ENCODE assay signal across 27 cellular contexts in genomic region chr11:11446967-11447366, GRCh38.
A peak's percentile ranks its signal among the peaks of the same experiment; 100 is the strongest.
DNase-seq lines count a peak whose midpoint lies in the region; ATAC-seq, FAIRE-seq and TF ChIP-seq lines count a peak whose summit lies in the region.
"Had no signal": no experiment of that assay in that cellular context is flagged by ENCODE, and none has a peak within 500 bp of the region (broad histone marks: within the 10 kb centered on the region; RNA-seq: fewer than 3 reads in every experiment).

No MANE protein-coding gene starts in this region.

- H3K9me1 ChIP-seq in IMR-90 (ENCODE audit: insufficient read depth, low read length): peaks cover 17% of the 10 kb centered on the region

- no peak overlapping the region for H3K18ac ChIP-seq in IMR-90 (ENCODE audit: low read depth, low read length)

- no peaks in the 10 kb centered on the region for H3K79me2 ChIP-seq in SK-N-SH (ENCODE audit: insufficient read depth)

- no peak overlapping the region for H2AK5ac ChIP-seq in IMR-90 (ENCODE audit: low read depth, low read length)

- H3K4me2 ChIP-seq in IMR-90 (ENCODE audit: low read depth, low read length) (no peak overlapping the region), SK-N-SH (no peak overlapping the region)
- H3K4me2 ChIP-seq: A549; BLaER1 treated with 17β-estradiol and CSF1 and Interleukin-3, amounts not matched to agents 10 nM and 100 nM had no signal

- no peak overlapping the region for H3K56ac ChIP-seq in IMR-90 (ENCODE audit: extremely low read depth, insufficient read depth, low read length)

- peak overlapping the region; percentile 1; the same call in 1 of the 2 replicates for H4K91ac ChIP-seq in IMR-90 (ENCODE audit: insufficient read depth, low read depth, low read length)

- no peak overlapping the region for H2BK20ac ChIP-seq in IMR-90 (ENCODE audit: low read depth, low read length)

- in situ Hi-C loops in IMR-90 (cut with MboI; ENCODE audit: low sequenced_read_pairs): no loop called here

- H3K27ac Mint-ChIP-seq in nephron: peak overlapping the region in 2 of 3 experiments; percentile 3 to 18
- H3K27ac Mint-ChIP-seq: CD4-positive, alpha-beta memory T cell; T-helper 1 cell treated with Interleukin-12 subunit alpha and Interleukin-12 subunit beta and Interleukin-4 antibody, amounts not matched to agents 30 μg/mL and 1 μg/mL, for 36 hours had no signal

- H3K36me3 Mint-ChIP-seq in nephron (ENCODE audit: low read depth): no peaks in the 10 kb centered on the region
- H3K36me3 Mint-ChIP-seq: CD4-positive, alpha-beta memory T cell had no signal

- H3K4me1 ChIP-seq in IMR-90 (ENCODE audit: control insufficient read depth, insufficient read depth, low read length) (peaks cover 17% of the 10 kb centered on the region), SK-N-SH (ENCODE audit: control insufficient read depth in 1 of 2, insufficient read depth in 2 of 2, low read depth in 1 of 2, low read length in 1 of 2) (peaks cover 0 to 23% of the 10 kb centered on the region in 2 experiments; a peak in 1 of 4 replicates)
- H3K4me1 ChIP-seq: BLaER1 treated with 17β-estradiol and CSF1 and Interleukin-3, amounts not matched to agents 10 nM and 100 nM had no signal

- H3K4ac ChIP-seq in IMR-90 (ENCODE audit: low read depth, low read length): no peak overlapping the region

- dilution Hi-C loops in IMR-90 (cut with HindIII; ENCODE audit: low sequenced_read_pairs, unreplicated experiment): no loop called here

- H3K36me3 ChIP-seq in IMR-90 (ENCODE audit: control insufficient read depth, insufficient read depth, low read length): no peaks in the 10 kb centered on the region
- no peaks in the 10 kb centered on the region for H3K36me3 ChIP-seq in SK-N-SH (replicated peaks in 1 of 2; ENCODE audit: control insufficient read depth in 1 of 2, insufficient read depth in 2 of 2, low read length in 1 of 2)
- H3K36me3 ChIP-seq: BLaER1 treated with 17β-estradiol and CSF1 and Interleukin-3, amounts not matched to agents 10 nM and 100 nM had no signal

- intact Hi-C loops in IMR-90 (cut with micrococcal nuclease): no loop called here

- no peak overlapping the region for H3K9ac ChIP-seq in IMR-90 (ENCODE audit: low read depth, low read length)
- no peak overlapping the region for H3K9ac ChIP-seq in SK-N-SH
- H3K9ac ChIP-seq: BLaER1 treated with 17β-estradiol and CSF1 and Interleukin-3, amounts not matched to agents 10 nM and 100 nM had no signal

- H3K9me3 ChIP-seq in IMR-90 (ENCODE audit: control insufficient read depth, insufficient read depth, low read length) (no peaks in the 10 kb centered on the region), SK-N-SH (no peaks in the 10 kb centered on the region)
- H3K9me3 ChIP-seq: A549, Caco-2 had no signal

- H3K4me1 Mint-ChIP-seq in nephron: peaks cover 34% of the 10 kb centered on the region
- H3K4me1 Mint-ChIP-seq: CD4-positive, alpha-beta memory T cell had no signal

- H3K4me3 Mint-ChIP-seq in nephron: no peak overlapping the region
- H3K4me3 Mint-ChIP-seq: CD4-positive, alpha-beta memory T cell; T-helper 1 cell treated with Interleukin-12 subunit alpha and Interleukin-12 subunit beta and Interleukin-4 antibody, amounts not matched to agents 30 μg/mL and 1 μg/mL, for 36 hours had no signal

- H4K8ac ChIP-seq in IMR-90 (ENCODE audit: low read depth in 2 of 2, low read length in 2 of 2): no peak overlapping the region

- H3K23ac ChIP-seq in IMR-90 (ENCODE audit: low read depth, low read length): no peak overlapping the region

- no peaks in the 10 kb centered on the region for H3K79me1 ChIP-seq in IMR-90 (ENCODE audit: low read depth in 1 of 2, low read length in 2 of 2)

- H3K14ac ChIP-seq in IMR-90 (replicated peaks; ENCODE audit: low read depth, low read length): no peak overlapping the region

- H3K4me3 ChIP-seq in IMR-90 (ENCODE audit: insufficient read depth, low read depth, low read length) (no peak overlapping the region), SK-N-SH (ENCODE audit: low read depth in 2 of 2, low read length in 1 of 2) (no peak overlapping the region)
- H3K4me3 ChIP-seq: A549; BLaER1 treated with 17β-estradiol and CSF1 and Interleukin-3, amounts not matched to agents 10 nM and 100 nM; GM12878; K562 had no signal

- H3K27me3 Mint-ChIP-seq in nephron (ENCODE audit: low read depth): peaks cover 21% of the 10 kb centered on the region

- no peak for TF ChIP-seq EP300 in SK-N-SH (IDR thresholded peaks at IDR 0.05; ENCODE audit: borderline replicate concordance in 1 of 2, low read depth in 1 of 2, low read length in 1 of 2)

- no peak for TF ChIP-seq POLR2A in IMR-90 (IDR thresholded peaks at IDR 0.05; ENCODE audit: low read depth, low read length)
- no peak for TF ChIP-seq POLR2A in H54 (IDR thresholded peaks at IDR 0.05; ENCODE audit: low read depth, low read length)

- no peaks in the 10 kb centered on the region for H3K9me2 ChIP-seq in SK-N-SH

- no peak for FAIRE-seq in H54 (lab: Jason Lieb, UNC)
- FAIRE-seq: A549, G401.6, GM12878, K562 had no signal

- H3F3A ChIP-seq in SK-N-SH (replicated peaks; ENCODE audit: insufficient read depth): no peaks in the 10 kb centered on the region

- no peak for TF ChIP-seq CTCF in IMR-90 (conservative IDR thresholded peaks at IDR 0.05; ENCODE audit: low read depth, low read length)
- TF ChIP-seq CTCF in nephron (IDR thresholded peaks at IDR 0.05; ENCODE audit: unreplicated experiment in 3 of 3): no peak
- no peak for TF ChIP-seq CTCF in SK-N-SH (IDR thresholded peaks at IDR 0.05)

- no peak overlapping the region for H2BK15ac ChIP-seq in IMR-90 (ENCODE audit: low read depth, low read length)

- TF ChIP-seq RAD21 in IMR-90 (IDR thresholded peaks at IDR 0.05; ENCODE audit: low read length): no peak
- no peak for TF ChIP-seq RAD21 in SK-N-SH (IDR thresholded peaks at IDR 0.05; ENCODE audit: low read length)

- H3K27ac ChIP-seq in IMR-90 (ENCODE audit: insufficient read depth, low read length) (no peak overlapping the region), SK-N-SH (ENCODE audit: low read depth in 2 of 2, low read length in 1 of 2) (no peak overlapping the region)
- H3K27ac ChIP-seq: BLaER1 treated with 17β-estradiol and CSF1 and Interleukin-3, amounts not matched to agents 10 nM and 100 nM; RWPE1 had no signal

- DNase-seq in CMK (ENCODE audit: low read depth) (peak; percentile 24), IMR-90 (no peak), SKM-1 treated with dmso at 0.1 percent for 144 hours (lab: John Stamatoyannopoulos, UW; ENCODE audit: unreplicated experiment) (peak; percentile 84), SK-N-SH (no peak), iPS-NIHi11 (ENCODE audit: low spot score) (no peak), H54 (ENCODE audit: insufficient read length, low spot score) (no peak)
- DNase-seq: AML-193; Caco-2; CD4-positive, alpha-beta memory T cell; GOT3; NCI-H1092; NCI-H1417 treated with DMSO at 0.1 percent for 48 hours; NCI-H1694 treated with DMSO at 0.1 percent for 48 hours; NCI-H2081; NCI-H524 treated with DMSO at 0.1 percent for 48 hours; NCI-H774; SHP77; SW 1271 had no signal

- no TSS peak for BruUV-seq in IMR-90 (replicated peaks; lab: Mats Ljungman, UMichigan)

- CTCF ChIA-PET in IMR-90 (lab: Yijun Ruan, JAX): no interaction called here
- CTCF ChIA-PET in SK-N-SH (lab: Yijun Ruan, JAX): no interaction called here

- no peak overlapping the region for H2BK120ac ChIP-seq in IMR-90 (ENCODE audit: low read depth, low read length)

- no peak for ATAC-seq in IMR-90 (ENCODE audit: low read depth)
- ATAC-seq: A549, GM12878, K562, Panc1 had no signal

- POLR2A ChIA-PET in IMR-90 (lab: Charles Lee; ENCODE audit: unreplicated experiment): no interaction called here
- POLR2A ChIA-PET in SK-N-SH (lab: Yijun Ruan, JAX): no interaction called here

- no peak overlapping the region for H2AFZ ChIP-seq in IMR-90 (replicated peaks; ENCODE audit: low read length, poor library complexity)
- no peak overlapping the region for H2AFZ ChIP-seq in SK-N-SH (ENCODE audit: low read depth)

- no peaks in the 10 kb centered on the region for H4K20me1 ChIP-seq in IMR-90 (ENCODE audit: insufficient read depth, low read length)
- no peaks in the 10 kb centered on the region for H4K20me1 ChIP-seq in SK-N-SH (ENCODE audit: insufficient read depth)
- H4K20me1 ChIP-seq: BLaER1 treated with 17β-estradiol and CSF1 and Interleukin-3, amounts not matched to agents 10 nM and 100 nM had no signal

- H3K9me3 Mint-ChIP-seq in nephron: no peaks in the 10 kb centered on the region
- H3K9me3 Mint-ChIP-seq: CD4-positive, alpha-beta memory T cell; T-helper 1 cell treated with Interleukin-12 subunit alpha and Interleukin-12 subunit beta and Interleukin-4 antibody, amounts not matched to agents 30 μg/mL and 1 μg/mL, for 36 hours had no signal

- WGBS in IMR-90 (ENCODE audit: extremely low coverage in 2 of 2, insufficient read length in 1 of 2), 2 experiments: 89% methylated on average over 3 of the region's 6 CpGs; no CpG with 5 or more reads in 1 of the 2 experiments
- 67% methylated on average over 6 of the region's 6 CpGs for WGBS in SK-N-SH (ENCODE audit: low lambda C conversion rate)

- H3K27me3 ChIP-seq in IMR-90 (ENCODE audit: control insufficient read depth, insufficient read depth, low read length): peaks cover under 1% of the 10 kb centered on the region; the same call in 1 of the 2 replicates
- no peaks in the 10 kb centered on the region for H3K27me3 ChIP-seq in SK-N-SH (ENCODE audit: insufficient read depth)
- H3K27me3 ChIP-seq: BLaER1 treated with 17β-estradiol and CSF1 and Interleukin-3, amounts not matched to agents 10 nM and 100 nM had no signal

- H2BK5ac ChIP-seq in IMR-90 (ENCODE audit: low read depth, low read length, poor library complexity, severe bottlenecking): no peak overlapping the region

- H2AK9ac ChIP-seq in IMR-90 (replicated peaks; ENCODE audit: low read depth, low read length, poor library complexity): no peak overlapping the region

- no peak overlapping the region for H4K5ac ChIP-seq in IMR-90 (ENCODE audit: low read depth, low read length)

TF ChIP-seq in IMR-90, 13 proteins besides CTCF, POLR2A, EP300 and RAD21 (continues in another document):
- TF ChIP-seq RCOR1 (IDR thresholded peaks at IDR 0.05; ENCODE audit: insufficient replicate concordance, low read length) (no peak), MXI1 (IDR thresholded peaks at IDR 0.05; ENCODE audit: borderline replicate concordance, low read depth, low read length) (no peak), CEBPB (IDR thresholded peaks at IDR 0.05; ENCODE audit: low read depth, low read length) (no peak), RFX5 (IDR thresholded peaks at IDR 0.05; ENCODE audit: low read depth, low read length) (no peak), MAZ (IDR thresholded peaks at IDR 0.05; ENCODE audit: borderline replicate concordance, low read depth, low read length) (no peak), NFE2L2 (IDR thresholded peaks at IDR 0.05; ENCODE audit: low read depth, low read length) (no peak)

TF ChIP-seq in SK-N-SH, 30 proteins besides CTCF, POLR2A, EP300 and RAD21 (continues in another document):
- TF ChIP-seq JUND (IDR thresholded peaks at IDR 0.05) (no peak), ELF1 (IDR thresholded peaks at IDR 0.05) (no peak), RFX5 (IDR thresholded peaks at IDR 0.05; ENCODE audit: low read length) (no peak), FOXM1 (IDR thresholded peaks at IDR 0.05; ENCODE audit: low read depth) (no peak), FOSL2 (IDR thresholded peaks at IDR 0.05; ENCODE audit: borderline replicate concordance, low read depth) (no peak)

Comparison
In these comparisons a context has a peak if more than half of its experiments do, and no peak if none do; other contexts are left out.
1. DNase-seq: peak in CMK (single experiment) and SKM-1 treated with dmso at 0.1 percent for 144 hours (single experiment); none in IMR-90 (single experiment), SK-N-SH (single experiment), iPS-NIHi11 (single experiment) and H54 (single experiment).